ENCODE assay signal across 8 cellular contexts in genomic region chr20:63835031-63835858, GRCh38. TPM values are rescaled to one million over a fixed set of nuclear protein-coding genes. Genes with fewer than 3 reads are reported as not detected.
DNase-seq lines count a peak whose midpoint lies in the region; ATAC-seq and TF ChIP-seq lines count a peak whose summit lies in the region.

No MANE protein-coding gene starts in this region.

- CTCF ChIA-PET in IMR-90 (lab: Yijun Ruan, JAX): no interaction called here
- CTCF ChIA-PET in activated CD8-positive, alpha-beta T cell treated with anti-CD3 and anti-CD28 coated beads, Interleukin-2, amount 10 ng/mL, durations not matched to agents 7 days and 5 days (lab: Charles Lee): no interaction called here

- H3K9ac ChIP-seq in IMR-90 (ENCODE audit: low read depth, low read length): peak overlapping the region; percentile 21; the same call in 1 of the 2 replicates
- peak overlapping the region; percentile 8 for H3K9ac ChIP-seq in fibroblast of lung (ENCODE audit: insufficient read depth, low read length)

- POLR2A ChIA-PET in IMR-90 (lab: Charles Lee; ENCODE audit: unreplicated experiment): no interaction called here
- POLR2A ChIA-PET in activated CD8-positive, alpha-beta T cell treated with anti-CD3 and anti-CD28 coated beads, Interleukin-2, amount 10 ng/mL, durations not matched to agents 7 days and 5 days (lab: Charles Lee): no interaction called here

- H2BK5ac ChIP-seq in IMR-90 (ENCODE audit: low read depth, low read length, poor library complexity, severe bottlenecking): peak overlapping the region; percentile 17

- H3K9me1 ChIP-seq in IMR-90 (ENCODE audit: insufficient read depth, low read length): peaks cover 13% of the 10 kb centered on the region

- H4K91ac ChIP-seq in IMR-90 (ENCODE audit: insufficient read depth, low read depth, low read length): peak overlapping the region; percentile 79

- ATAC-seq in IMR-90 (ENCODE audit: low read depth): peak; percentile 87
- no peak for ATAC-seq in activated T-cell treated with anti-CD3 and anti-CD28 coated beads, Interleukin-2, amount 50 U/mL, for 4 hours
- ATAC-seq in activated CD8-positive, alpha-beta T cell treated with anti-CD3 and anti-CD28 coated beads, Interleukin-2, amount 10 ng/mL, durations not matched to agents 7 days and 5 days: no peak

- no TSS peak for BruUV-seq in IMR-90 (replicated peaks; lab: Mats Ljungman, UMichigan)

- H2BK120ac ChIP-seq in IMR-90 (ENCODE audit: low read depth, low read length): peak overlapping the region; percentile 69

- peak overlapping the region; percentile 98 for H2AK5ac ChIP-seq in IMR-90 (ENCODE audit: low read depth, low read length)

- H3K9me3 ChIP-seq in BE2C: no peaks in the 10 kb centered on the region
- H3K9me3 ChIP-seq in IMR-90 (ENCODE audit: control insufficient read depth, insufficient read depth, low read length): no peaks in the 10 kb centered on the region
- H3K9me3 ChIP-seq in fibroblast of lung (ENCODE audit: control insufficient read depth, insufficient read depth, low read depth, low read length): no peaks in the 10 kb centered on the region

- no peak for TF ChIP-seq RAD21 in IMR-90 (IDR thresholded peaks at IDR 0.05; ENCODE audit: low read length)

- H3K36me3 ChIP-seq in BE2C (no peaks in the 10 kb centered on the region), IMR-90 (ENCODE audit: control insufficient read depth, insufficient read depth, low read length) (no peaks in the 10 kb centered on the region), fibroblast of lung (ENCODE audit: control insufficient read depth, insufficient read depth, low read length) (no peaks in the 10 kb centered on the region)

- peak overlapping the region; percentile 48; the same call in 1 of the 2 replicates for H3K14ac ChIP-seq in IMR-90 (replicated peaks; ENCODE audit: low read depth, low read length)

- H3K4me2 ChIP-seq in IMR-90 (ENCODE audit: low read depth, low read length): no peak overlapping the region
- no peak overlapping the region for H3K4me2 ChIP-seq in fibroblast of lung (ENCODE audit: extremely low read depth, insufficient read depth, low read length)

- H2AFZ ChIP-seq in IMR-90 (replicated peaks; ENCODE audit: low read length, poor library complexity) (peak overlapping the region; percentile 83), fibroblast of lung (ENCODE audit: low read length) (no peak overlapping the region)

- H3K36me3 Mint-ChIP-seq in nephron progenitor cell (ENCODE audit: low read depth): no peaks in the 10 kb centered on the region
- H3K36me3 Mint-ChIP-seq in activated T-cell treated with anti-CD3 and anti-CD28 coated beads, Interleukin-2, amount 50 U/mL, for 4 hours (ENCODE audit: insufficient read depth): no peaks in the 10 kb centered on the region
- no peaks in the 10 kb centered on the region for H3K36me3 Mint-ChIP-seq in activated CD8-positive, alpha-beta T cell treated with anti-CD3 and anti-CD28 coated beads, Interleukin-2, amount 10 ng/mL, durations not matched to agents 7 days and 5 days (ENCODE audit: low read depth)

- H3K27me3 ChIP-seq in BE2C (peaks cover 15% of the 10 kb centered on the region), IMR-90 (ENCODE audit: control insufficient read depth, insufficient read depth, low read length) (no peaks in the 10 kb centered on the region), fibroblast of lung (ENCODE audit: control insufficient read depth, insufficient read depth, low read length) (no peaks in the 10 kb centered on the region)

- peak overlapping the region; percentile 24; the same call in 1 of the 2 replicates for H3K18ac ChIP-seq in IMR-90 (ENCODE audit: low read depth, low read length)

- peaks cover 58% of the 10 kb centered on the region for H3K4me1 Mint-ChIP-seq in nephron progenitor cell
- no peaks in the 10 kb centered on the region for H3K4me1 Mint-ChIP-seq in activated T-cell treated with anti-CD3 and anti-CD28 coated beads, Interleukin-2, amount 50 U/mL, for 4 hours (ENCODE audit: low read depth)
- H3K4me1 Mint-ChIP-seq in activated CD8-positive, alpha-beta T cell treated with anti-CD3 and anti-CD28 coated beads, Interleukin-2, amount 10 ng/mL, durations not matched to agents 7 days and 5 days (ENCODE audit: low read depth): peaks cover 5% of the 10 kb centered on the region

- dilution Hi-C loops in IMR-90 (cut with HindIII; ENCODE audit: low sequenced_read_pairs, unreplicated experiment): no loop called here

- intact Hi-C loops in IMR-90 (cut with micrococcal nuclease): no loop called here

- H3K4me3 ChIP-seq in BE2C (ENCODE audit: low read depth, low read length) (no peak overlapping the region), IMR-90 (ENCODE audit: insufficient read depth, low read depth, low read length) (no peak overlapping the region), fibroblast of lung (replicated peaks in 1 of 4; ENCODE audit: control extremely low read depth in 1 of 4, insufficient read depth in 1 of 4, low read depth in 3 of 4, low read length in 4 of 4) (no peak overlapping the region)

- WGBS in IMR-90 (ENCODE audit: extremely low coverage in 2 of 2, insufficient read length in 1 of 2), 2 experiments: 13% methylated on average over 3 of the region's 21 CpGs; no CpG with 5 or more reads in 1 of the 2 experiments

- no peak overlapping the region for H3K56ac ChIP-seq in IMR-90 (ENCODE audit: extremely low read depth, insufficient read depth, low read length)

- peak overlapping the region; percentile 98 for H2AK9ac ChIP-seq in IMR-90 (replicated peaks; ENCODE audit: low read depth, low read length, poor library complexity)

- in situ Hi-C loops in IMR-90 (cut with MboI; ENCODE audit: low sequenced_read_pairs): no loop called here

- TF ChIP-seq POLR2A in IMR-90 (IDR thresholded peaks at IDR 0.05; ENCODE audit: low read depth, low read length): no peak

- H2BK20ac ChIP-seq in IMR-90 (ENCODE audit: low read depth, low read length): peak overlapping the region; percentile 1; the same call in 1 of the 2 replicates

- peak overlapping the region; percentile 66 for H3K27ac Mint-ChIP-seq in nephron progenitor cell
- H3K27ac Mint-ChIP-seq in activated CD8-positive, alpha-beta T cell treated with anti-CD3 and anti-CD28 coated beads, Interleukin-2, amount 10 ng/mL, durations not matched to agents 7 days and 5 days: no peak overlapping the region

- H4K20me1 ChIP-seq in IMR-90 (ENCODE audit: insufficient read depth, low read length): no peaks in the 10 kb centered on the region
- H4K20me1 ChIP-seq in fibroblast of lung (ENCODE audit: control insufficient read depth, extremely low read depth, insufficient read depth, low read length): no peaks in the 10 kb centered on the region

- H3K9me3 Mint-ChIP-seq in nephron progenitor cell: no peaks in the 10 kb centered on the region
- no peaks in the 10 kb centered on the region for H3K9me3 Mint-ChIP-seq in activated T-cell treated with anti-CD3 and anti-CD28 coated beads, Interleukin-2, amount 50 U/mL, for 4 hours
- no peaks in the 10 kb centered on the region for H3K9me3 Mint-ChIP-seq in activated CD8-positive, alpha-beta T cell treated with anti-CD3 and anti-CD28 coated beads, Interleukin-2, amount 10 ng/mL, durations not matched to agents 7 days and 5 days (ENCODE audit: insufficient read depth)

- H3K79me1 ChIP-seq in IMR-90 (ENCODE audit: low read depth in 1 of 2, low read length in 2 of 2): peaks cover 0 to 14% of the 10 kb centered on the region in 2 experiments; a peak in 1 of 4 replicates

- H3K27me3 Mint-ChIP-seq in nephron progenitor cell (ENCODE audit: low read depth, poor library complexity): peaks cover 4% of the 10 kb centered on the region
- peaks cover 12% of the 10 kb centered on the region for H3K27me3 Mint-ChIP-seq in activated T-cell treated with anti-CD3 and anti-CD28 coated beads, Interleukin-2, amount 50 U/mL, for 4 hours (ENCODE audit: low read depth)
- peaks cover 13% of the 10 kb centered on the region for H3K27me3 Mint-ChIP-seq in activated CD8-positive, alpha-beta T cell treated with anti-CD3 and anti-CD28 coated beads, Interleukin-2, amount 10 ng/mL, durations not matched to agents 7 days and 5 days (ENCODE audit: low read depth)

- TF ChIP-seq CTCF in BE2C (IDR thresholded peaks at IDR 0.05; ENCODE audit: low read depth, low read length) (no peak), IMR-90 (conservative IDR thresholded peaks at IDR 0.05; ENCODE audit: low read depth, low read length) (0 out of 2 replicates have a peak, but pooled peaks have one; percentile 17), fibroblast of lung (conservative IDR thresholded peaks at IDR 0.05 in 1 of 2, IDR thresholded peaks at IDR 0.05 in 1 of 2; ENCODE audit: low read depth in 1 of 2, low read length in 2 of 2) (no peak), nephron progenitor cell (IDR thresholded peaks at IDR 0.05) (no peak)

- H3K27ac ChIP-seq in IMR-90 (ENCODE audit: insufficient read depth, low read length) (peak overlapping the region; percentile 16), fibroblast of lung (ENCODE audit: insufficient read depth, low read length) (no peak overlapping the region)

- H4K8ac ChIP-seq in IMR-90 (ENCODE audit: low read depth in 2 of 2, low read length in 2 of 2): peak overlapping the region; percentile 83 to 87

- peak overlapping the region; percentile 57 for H3K4me3 Mint-ChIP-seq in nephron progenitor cell
- no peak overlapping the region for H3K4me3 Mint-ChIP-seq in activated T-cell treated with anti-CD3 and anti-CD28 coated beads, Interleukin-2, amount 50 U/mL, for 4 hours
- H3K4me3 Mint-ChIP-seq in activated CD8-positive, alpha-beta T cell treated with anti-CD3 and anti-CD28 coated beads, Interleukin-2, amount 10 ng/mL, durations not matched to agents 7 days and 5 days: no peak overlapping the region

- peak overlapping the region; percentile 48; the same call in 1 of the 3 replicates for H2BK15ac ChIP-seq in IMR-90 (ENCODE audit: low read depth, low read length)

- peak overlapping the region; percentile 97 for H3K4ac ChIP-seq in IMR-90 (ENCODE audit: low read depth, low read length)

- H3K23ac ChIP-seq in IMR-90 (ENCODE audit: low read depth, low read length): no peak overlapping the region

- peaks cover 4% of the 10 kb centered on the region; the same call in 1 of the 2 replicates for H3K4me1 ChIP-seq in BE2C
- peaks cover 28% of the 10 kb centered on the region for H3K4me1 ChIP-seq in IMR-90 (ENCODE audit: control insufficient read depth, insufficient read depth, low read length)
- H3K4me1 ChIP-seq in fibroblast of lung (ENCODE audit: control insufficient read depth, extremely low read depth, insufficient read depth, low read length): peaks cover 12% of the 10 kb centered on the region

- no peaks in the 10 kb centered on the region for H3K79me2 ChIP-seq in fibroblast of lung (ENCODE audit: control insufficient read depth, insufficient read depth, low read length)

- DNase-seq in BE2C: peak; percentile 91
- DNase-seq in IMR-90: peak; percentile 99
- peak; percentile 45 to 70 for DNase-seq in SW 1271 (lab: John Stamatoyannopoulos, UW)
- DNase-seq in fibroblast of lung (ENCODE audit: low read depth in 2 of 2): peak; percentile 98
- DNase-seq in nephron progenitor cell: peak; percentile 86
- DNase-seq in foreskin melanocyte: no peak
- DNase-seq in activated T-cell treated with anti-CD3 and anti-CD28 coated beads, Interleukin-2, amount 50 U/mL, for 4 hours: no peak
- DNase-seq in activated CD8-positive, alpha-beta T cell treated with anti-CD3 and anti-CD28 coated beads, Interleukin-2, amount 10 ng/mL, durations not matched to agents 7 days and 5 days: no peak

- peak overlapping the region; percentile 89 for H4K5ac ChIP-seq in IMR-90 (ENCODE audit: low read depth, low read length)

RNA-seq across cellular contexts. Expression of gene ZBTB46, which starts 4.2 kb away (rescaled TPM):
- polyA plus RNA-seq in BE2C (2012; ENCODE audit: insufficient read depth, insufficient read length, low read depth): 3.7 TPM
- total RNA-seq in IMR-90 (2012; rRNA removed) (14.9 and 15.3 TPM in 2 replicates), fibroblast of lung (2.8 and 4.5 TPM in 2 replicates)
- polyA plus RNA-seq in IMR-90 (2012; rRNA removed) (4.2 and 4.3 TPM in 2 replicates), fibroblast of lung (0.53 and 0.96 TPM in 2 replicates)
- polyA plus RNA-seq in IMR-90 (2012; cell fraction: cytosol; rRNA removed): 2.4 and 4.8 TPM in 2 replicates
- polyA plus RNA-seq in IMR-90 (2012; cell fraction: nucleus; rRNA removed; ENCODE audit: low replicate concordance): 10.3 and 18.2 TPM in 2 replicates
- polyA plus RNA-seq in fibroblast of lung (2012): 1.8 and 2.4 TPM in 2 replicates
- polyA minus RNA-seq in fibroblast of lung (ENCODE audit: low replicate concordance): 2.1 and 5.1 TPM in 2 replicates
- total RNA-seq in activated T-cell treated with anti-CD3 and anti-CD28 coated beads, Interleukin-2, amount 50 U/mL, for 4 hours: 1 to 10 TPM in 2 of 3 donors, under 1 TPM in 1; 0.89 to 3.8 (median 2.2) TPM
- under 1 TPM in 1 of 2 experiments, not detected in 1; 0.10 TPM for total RNA-seq in activated CD8-positive, alpha-beta T cell treated with anti-CD3 and anti-CD28 coated beads, Interleukin-2, amount 10 ng/mL, durations not matched to agents 7 days and 5 days

RNA-seq across cellular contexts. Expression of gene ABHD16B, which starts 26.1 kb away (rescaled TPM):
- polyA plus RNA-seq in BE2C (2012; ENCODE audit: insufficient read depth, insufficient read length, low read depth): 9.8 TPM
- total RNA-seq in IMR-90 (2012; rRNA removed) (not detected in 2 replicates), fibroblast of lung (not detected in 2 replicates)
- polyA plus RNA-seq in IMR-90 (2012; rRNA removed) (0.05 TPM in 1 of 2 replicates, not detected in the other), fibroblast of lung (not detected in 2 replicates)
- polyA plus RNA-seq in IMR-90 (2012; cell fraction: cytosol; rRNA removed): not detected in 2 replicates
- not detected in 2 replicates for polyA plus RNA-seq in IMR-90 (2012; cell fraction: nucleus; rRNA removed; ENCODE audit: low replicate concordance)
- polyA plus RNA-seq in fibroblast of lung (2012): not detected in 2 replicates
- not detected in 2 replicates for polyA minus RNA-seq in fibroblast of lung (ENCODE audit: low replicate concordance)
- total RNA-seq in activated T-cell treated with anti-CD3 and anti-CD28 coated beads, Interleukin-2, amount 50 U/mL, for 4 hours: not detected
- total RNA-seq in activated CD8-positive, alpha-beta T cell treated with anti-CD3 and anti-CD28 coated beads, Interleukin-2, amount 10 ng/mL, durations not matched to agents 7 days and 5 days: not detected

RNA-seq across cellular contexts. Expression of gene TPD52L2, which starts 29.8 kb away (rescaled TPM):
- 173 TPM for polyA plus RNA-seq in BE2C (2012; ENCODE audit: insufficient read depth, insufficient read length, low read depth)
- 113 and 119 TPM in 2 replicates for total RNA-seq in IMR-90 (2012; rRNA removed)
- 189 and 191 TPM in 2 replicates for polyA plus RNA-seq in IMR-90 (2012; rRNA removed)
- polyA plus RNA-seq in IMR-90 (2012; cell fraction: cytosol; rRNA removed): 217 and 218 TPM in 2 replicates
- polyA plus RNA-seq in IMR-90 (2012; cell fraction: nucleus; rRNA removed; ENCODE audit: low replicate concordance): 189 and 198 TPM in 2 replicates
- total RNA-seq in fibroblast of lung: 84.2 and 123 TPM in 2 replicates
- polyA plus RNA-seq in fibroblast of lung: 212 and 227 TPM in 2 replicates
- 165 and 182 TPM in 2 replicates for polyA plus RNA-seq in fibroblast of lung (2012)
- 169 and 179 TPM in 2 replicates for polyA minus RNA-seq in fibroblast of lung (ENCODE audit: low replicate concordance)
- total RNA-seq in activated T-cell treated with anti-CD3 and anti-CD28 coated beads, Interleukin-2, amount 50 U/mL, for 4 hours: 10 to 100 TPM; 87.4 to 95.0 (median 89.3) TPM
- 10 to 100 TPM; 35.7 to 40.0 TPM for total RNA-seq in activated CD8-positive, alpha-beta T cell treated with anti-CD3 and anti-CD28 coated beads, Interleukin-2, amount 10 ng/mL, durations not matched to agents 7 days and 5 days

RNA-seq across cellular contexts. Expression of gene DNAJC5, which starts 59.7 kb away (rescaled TPM):
- 67.9 TPM for polyA plus RNA-seq in BE2C (2012; ENCODE audit: insufficient read depth, insufficient read length, low read depth)
- 45.2 and 46.9 TPM in 2 replicates for total RNA-seq in IMR-90 (2012; rRNA removed)
- 35.6 and 36.3 TPM in 2 replicates for polyA plus RNA-seq in IMR-90 (2012; rRNA removed)
- 34.5 and 45.2 TPM in 2 replicates for polyA plus RNA-seq in IMR-90 (2012; cell fraction: cytosol; rRNA removed)
- 30.4 and 42.4 TPM in 2 replicates for polyA plus RNA-seq in IMR-90 (2012; cell fraction: nucleus; rRNA removed; ENCODE audit: low replicate concordance)
- total RNA-seq in fibroblast of lung: 35.7 and 48.9 TPM in 2 replicates
- polyA plus RNA-seq in fibroblast of lung: 29.2 and 29.6 TPM in 2 replicates
- 36.3 and 40.0 TPM in 2 replicates for polyA plus RNA-seq in fibroblast of lung (2012)
- 72.3 and 78.4 TPM in 2 replicates for polyA minus RNA-seq in fibroblast of lung (ENCODE audit: low replicate concordance)
- total RNA-seq in activated T-cell treated with anti-CD3 and anti-CD28 coated beads, Interleukin-2, amount 50 U/mL, for 4 hours: 10 to 100 TPM; 37.2 to 38.5 (median 37.8) TPM
- 10 to 100 TPM; 47.3 to 48.1 TPM for total RNA-seq in activated CD8-positive, alpha-beta T cell treated with anti-CD3 and anti-CD28 coated beads, Interleukin-2, amount 10 ng/mL, durations not matched to agents 7 days and 5 days

Comparison
In these comparisons a context has a peak if more than half of its experiments do, and no peak if none do; other contexts are left out.
1. DNase-seq: peak in BE2C (single experiment), IMR-90 (single experiment), SW 1271 (2 of 2), fibroblast of lung (2 of 2) and nephron progenitor cell (single experiment); none in foreskin melanocyte (single experiment), activated T-cell treated with anti-CD3 and anti-CD28 coated beads, Interleukin-2, amount 50 U/mL, for 4 hours (single experiment) and activated CD8-positive, alpha-beta T cell treated with anti-CD3 and anti-CD28 coated beads, Interleukin-2, amount 10 ng/mL, durations not matched to agents 7 days and 5 days (single experiment).